In the genomic region with DNA sequence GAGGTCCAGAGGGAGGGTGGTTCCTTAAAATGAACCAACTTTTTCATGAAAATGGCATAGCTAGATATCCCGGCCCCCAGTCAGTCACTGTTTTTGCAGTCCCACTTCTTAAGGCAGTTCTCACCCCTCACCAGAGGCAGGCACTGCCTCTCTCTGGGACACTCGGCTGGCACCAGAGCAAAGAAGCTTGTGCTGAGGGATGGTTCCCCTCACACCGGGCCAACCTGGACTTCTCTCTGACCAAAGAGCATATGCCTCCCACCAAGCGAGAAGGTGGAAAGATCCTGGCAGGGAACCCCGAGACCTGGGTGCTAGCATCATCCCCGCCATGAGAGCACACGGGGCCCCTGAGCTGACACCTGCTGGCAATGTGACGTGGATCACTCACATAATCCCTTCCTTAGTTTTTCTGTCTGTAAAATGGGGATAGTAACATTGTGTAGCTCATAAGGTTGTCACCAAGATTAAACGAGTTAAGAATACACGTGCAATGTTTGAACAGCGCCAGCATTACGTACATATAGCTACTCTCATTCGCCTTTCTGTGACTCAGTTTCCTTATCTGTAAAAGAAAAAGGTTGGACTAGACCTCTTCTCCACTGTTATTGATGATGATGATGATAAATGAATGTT, we compare ENCODE assay signal across 14 cellular contexts.
"Had no signal": no experiment of that assay in that cellular context is flagged by ENCODE, and none has a peak within 500 bp of the region (broad histone marks: within the 10 kb centered on the region; RNA-seq: fewer than 3 reads in every experiment).

No MANE protein-coding gene starts in this region.

- H3K4me3 Mint-ChIP-seq: dendritic cell treated with granulocyte-macrophage colony-stimulating factor and Interleukin-4, amounts not matched to agents 40 ng/mL and 50 ng/mL, for 4 days; naive thymus-derived CD4-positive, alpha-beta T cell had no signal

- H3K36me3 ChIP-seq: thoracic aorta, transverse colon had no signal

- H3K9me3 ChIP-seq: heart right ventricle, stomach, thoracic aorta, transverse colon had no signal

- DNase-seq: erythroblast; heart right ventricle; hypothalamus; kidney glomerular epithelial cell; naive thymus-derived CD4-positive, alpha-beta T cell; posterior cingulate gyrus; small intestine; stimulated activated CD4-positive, alpha-beta T cell treated with anti-CD3 and anti-CD28 coated beads, Interleukin-12 subunit alpha, Interleukin-12 subunit beta, amount 100 ng/mL, for 4 hours; stimulated activated naive CD4-positive, alpha-beta T cell; stomach; substantia nigra; transverse colon had no signal

- H3K36me3 Mint-ChIP-seq: naive thymus-derived CD4-positive, alpha-beta T cell had no signal

- H3K4me1 ChIP-seq: heart right ventricle, stomach, transverse colon had no signal

- H3K27ac ChIP-seq: heart right ventricle, stomach, thoracic aorta, transverse colon had no signal

- H3K27ac Mint-ChIP-seq: dendritic cell treated with granulocyte-macrophage colony-stimulating factor and Interleukin-4, amounts not matched to agents 40 ng/mL and 50 ng/mL, for 4 days; naive thymus-derived CD4-positive, alpha-beta T cell had no signal

- H3K27me3 Mint-ChIP-seq: dendritic cell treated with granulocyte-macrophage colony-stimulating factor and Interleukin-4, amounts not matched to agents 40 ng/mL and 50 ng/mL, for 4 days had no signal

- H3K4me3 ChIP-seq: heart right ventricle, stomach, thoracic aorta, transverse colon had no signal

- H3K27me3 ChIP-seq: stomach, transverse colon had no signal
